ENCODE assay signal across 12 cellular contexts in genomic region chr11:65356394-65356972, GRCh38. TPM values are rescaled to one million over a fixed set of nuclear protein-coding genes. Genes with fewer than 3 reads are reported as not detected.
DNase-seq lines count a peak whose midpoint lies in the region; ATAC-seq and TF ChIP-seq lines count a peak whose summit lies in the region.
"Had no signal": no experiment of that assay in that cellular context is flagged by ENCODE, and none has a peak within 500 bp of the region (broad histone marks: within the 10 kb centered on the region; RNA-seq: fewer than 3 reads in every experiment).

No MANE protein-coding gene starts in this region.

- peaks cover 12% of the 10 kb centered on the region for H3K27me3 ChIP-seq in mammary epithelial cell (ENCODE audit: insufficient read depth, low read length)
- H3K27me3 ChIP-seq in thoracic aorta (replicated peaks; ENCODE audit: insufficient read depth): no peaks in the 10 kb centered on the region

- CTCF ChIA-PET in MCF 10A (lab: Yijun Ruan, JAX): interaction anchor here (0.8 to 1.2 kb wide), 2 partner anchors 26 to 27 kb away, joined by 3 read pairs; no protein-coding TSS in a partner anchor
- CTCF ChIA-PET in mammary epithelial cell (lab: Charles Lee; ENCODE audit: low non-redundant PET): interaction anchor here (0.7 kb wide), 1 partner anchor 115 kb away, joined by 4 read pairs; no protein-coding TSS in a partner anchor

- peaks cover 2% of the 10 kb centered on the region for H3K36me3 ChIP-seq in mammary epithelial cell (ENCODE audit: insufficient read depth, low read length)
- peaks cover 12% of the 10 kb centered on the region for H3K36me3 ChIP-seq in thoracic aorta

- intact Hi-C loops in MCF 10A (cut with micrococcal nuclease): no loop called here
- intact Hi-C loops in mammary epithelial cell (cut with micrococcal nuclease): no loop called here

- BruUV-seq in MCF 10A (replicated peaks; lab: Mats Ljungman, UMichigan) (no TSS peak), mammary epithelial cell (replicated peaks; lab: Mats Ljungman, UMichigan) (no TSS peak)

- H3K9ac ChIP-seq in mammary epithelial cell (ENCODE audit: insufficient read depth, low read length): no peak overlapping the region

- peaks cover 20% of the 10 kb centered on the region for H3K36me3 Mint-ChIP-seq in MCF 10A (ENCODE audit: insufficient read depth, unreplicated experiment)
- peaks cover 12% of the 10 kb centered on the region for H3K36me3 Mint-ChIP-seq in activated naive CD8-positive, alpha-beta T cell treated with anti-CD3 and anti-CD28 coated beads, Interleukin-2, amount 50 U/mL, for 24 hours (ENCODE audit: low read depth)
- peaks cover 7% of the 10 kb centered on the region for H3K36me3 Mint-ChIP-seq in mesothelial cell of epicardium

- H3K4me1 Mint-ChIP-seq in MCF 10A (ENCODE audit: insufficient read depth, unreplicated experiment): peaks cover 18% of the 10 kb centered on the region
- H3K4me1 Mint-ChIP-seq in activated naive CD8-positive, alpha-beta T cell treated with anti-CD3 and anti-CD28 coated beads, Interleukin-2, amount 50 U/mL, for 24 hours: peaks cover 11% of the 10 kb centered on the region
- peaks cover 17% of the 10 kb centered on the region for H3K4me1 Mint-ChIP-seq in mesothelial cell of epicardium

- POLR2A ChIA-PET in MCF 10A (lab: Yijun Ruan, JAX): interaction anchor here (0.5 to 1.8 kb wide), 4 partner anchors 7 to 150 kb away, joined by 3 to 4 read pairs (median 4); no protein-coding TSS in a partner anchor

- no peak overlapping the region for H2AFZ ChIP-seq in mammary epithelial cell (ENCODE audit: low read depth, low read length)

- H3K27ac Mint-ChIP-seq in MCF 10A (ENCODE audit: low read depth, unreplicated experiment) (no peak overlapping the region), mesothelial cell of epicardium (no peak overlapping the region)
- no peak overlapping the region for H3K27ac Mint-ChIP-seq in activated naive CD8-positive, alpha-beta T cell treated with anti-CD3 and anti-CD28 coated beads, Interleukin-2, amount 50 U/mL, for 24 hours

- dilution Hi-C loops in mammary epithelial cell (cut with HindIII; ENCODE audit: low sequenced_read_pairs): loop anchor here (5.0 to 10.0 kb wide), 2 partner anchors 34 to 562 kb away; no protein-coding TSS in a partner anchor

- H3K4me1 ChIP-seq in mammary epithelial cell (ENCODE audit: insufficient read depth, low read length) (peaks cover 15% of the 10 kb centered on the region), thoracic aorta (ENCODE audit: control insufficient read depth in 1 of 2, low read depth in 2 of 2) (peaks cover 18 to 24% of the 10 kb centered on the region in 2 donors)

- TF ChIP-seq CTCF in MCF 10A (IDR thresholded peaks at IDR 0.05; ENCODE audit: unreplicated experiment): no peak
- TF ChIP-seq CTCF in mammary epithelial cell (conservative IDR thresholded peaks at IDR 0.05 in 1 of 2, IDR thresholded peaks at IDR 0.05 in 1 of 2; ENCODE audit: extremely low read depth in 1 of 2, insufficient read depth in 1 of 2, low read depth in 1 of 2, low read length in 2 of 2): no peak
- no peak for TF ChIP-seq CTCF in mesothelial cell of epicardium (IDR thresholded peaks at IDR 0.05; ENCODE audit: unreplicated experiment)
- TF ChIP-seq CTCF in thoracic aorta (IDR thresholded peaks at IDR 0.05): no peak

- H3K79me2 ChIP-seq in mammary epithelial cell (ENCODE audit: insufficient read depth, low read length): no peaks in the 10 kb centered on the region

- H3K4me3 Mint-ChIP-seq in MCF 10A (ENCODE audit: unreplicated experiment) (peak overlapping the region; percentile 72), mesothelial cell of epicardium (peak overlapping the region; percentile 50)
- peak overlapping the region; percentile 65 for H3K4me3 Mint-ChIP-seq in activated naive CD8-positive, alpha-beta T cell treated with anti-CD3 and anti-CD28 coated beads, Interleukin-2, amount 50 U/mL, for 24 hours

- H3K9me3 ChIP-seq in mammary epithelial cell (replicated peaks; ENCODE audit: insufficient read depth, low read length): no peaks in the 10 kb centered on the region
- no peaks in the 10 kb centered on the region for H3K9me3 ChIP-seq in thoracic aorta
- H3K9me3 ChIP-seq: heart right ventricle, SJSA1 had no signal

- no peak overlapping the region for H3K4me2 ChIP-seq in mammary epithelial cell (ENCODE audit: insufficient read depth, low read depth, low read length)

- no peak for ATAC-seq in activated naive CD8-positive, alpha-beta T cell treated with anti-CD3 and anti-CD28 coated beads, Interleukin-2, amount 50 U/mL, for 24 hours
- no peak for ATAC-seq in thoracic aorta (ENCODE audit: insufficient number of reproducible peaks, low FRiP score, low read depth)
- no peak for ATAC-seq in HG02571 (IDR thresholded peaks at IDR 0.05; ENCODE audit: unreplicated experiment)
- ATAC-seq in GM18502 (IDR thresholded peaks at IDR 0.05; ENCODE audit: poor library complexity, unreplicated experiment): no peak

- no peak overlapping the region for H3K27ac ChIP-seq in mammary epithelial cell (ENCODE audit: insufficient read depth, low read depth, low read length)
- H3K27ac ChIP-seq in thoracic aorta: no peak overlapping the region
- H3K27ac ChIP-seq: SJSA1 had no signal

- DNase-seq in MCF 10A (ENCODE audit: unreplicated experiment) (no peak), mammary epithelial cell (no peak), mesothelial cell of epicardium (ENCODE audit: low spot score in 2 of 2, unreplicated experiment in 2 of 2) (no peak), thoracic aorta (ENCODE audit: low spot score) (no peak)
- no peak for DNase-seq in activated naive CD8-positive, alpha-beta T cell treated with anti-CD3 and anti-CD28 coated beads, Interleukin-2, amount 50 U/mL, for 24 hours
- DNase-seq in NK-92 treated with Interleukin-12 subunit alpha and Interleukin-12 subunit beta, amount 100 ng/mL, for 24 hours (lab: John Stamatoyannopoulos, UW): no peak
- DNase-seq: AML-193; stimulated activated CD4-positive, alpha-beta T cell treated with anti-CD3 and anti-CD28 coated beads, Interleukin-1b, Interleukin-23, amount 100 ng/mL, for 48 hours had no signal

- H4K20me1 ChIP-seq in mammary epithelial cell (ENCODE audit: insufficient read depth, low read length): no peaks in the 10 kb centered on the region

- H3K27me3 Mint-ChIP-seq in MCF 10A (ENCODE audit: insufficient read depth, unreplicated experiment): no peaks in the 10 kb centered on the region
- no peaks in the 10 kb centered on the region for H3K27me3 Mint-ChIP-seq in activated naive CD8-positive, alpha-beta T cell treated with anti-CD3 and anti-CD28 coated beads, Interleukin-2, amount 50 U/mL, for 24 hours
- H3K27me3 Mint-ChIP-seq in mesothelial cell of epicardium (ENCODE audit: low read depth): peaks cover 24% of the 10 kb centered on the region

- whole genome bisulfite sequencing in mammary epithelial cell (ENCODE audit: low coverage, missing lambda C conversion rate): 37% methylated on average over 15 of the region's 30 CpGs

- in situ Hi-C loops in mammary epithelial cell (cut with MboI; ENCODE audit: low sequenced_read_pairs in 2 of 2): no loop called here

- H3K4me3 ChIP-seq in mammary epithelial cell (replicated peaks in 1 of 3; ENCODE audit: insufficient read depth in 1 of 3, low read depth in 2 of 3, low read length in 3 of 3): no peak overlapping the region
- H3K4me3 ChIP-seq in thoracic aorta: peak overlapping the region; percentile 72
- H3K4me3 ChIP-seq: SJSA1 had no signal

- no peaks in the 10 kb centered on the region for H3K9me3 Mint-ChIP-seq in MCF 10A (ENCODE audit: unreplicated experiment)
- H3K9me3 Mint-ChIP-seq in activated naive CD8-positive, alpha-beta T cell treated with anti-CD3 and anti-CD28 coated beads, Interleukin-2, amount 50 U/mL, for 24 hours: no peaks in the 10 kb centered on the region
- no peaks in the 10 kb centered on the region for H3K9me3 Mint-ChIP-seq in mesothelial cell of epicardium

RNA-seq across cellular contexts. Expression of gene TIGD3, which starts 1.9 kb away (rescaled TPM):
- total RNA-seq in MCF 10A (2022) (0.14 TPM in 1 of 2 replicates, not detected in the other), mammary epithelial cell (not detected), mesothelial cell of epicardium (0.49 to 0.75 TPM (median 0.60 TPM) in 3 replicates), thoracic aorta (not detected)
- polyA plus RNA-seq in mammary epithelial cell: 0.03 TPM
- not detected for polyA minus RNA-seq in mammary epithelial cell
- total RNA-seq: SJSA1 had no signal

RNA-seq across cellular contexts. Expression of gene DPF2, which starts 22.8 kb away (rescaled TPM):
- 83.9 and 86.6 TPM in 2 replicates for total RNA-seq in MCF 10A (2022)
- 10 to 100 TPM; 31.0 to 54.6 TPM for total RNA-seq in mammary epithelial cell
- 32.7 TPM for polyA plus RNA-seq in mammary epithelial cell
- 80.0 TPM for polyA minus RNA-seq in mammary epithelial cell
- total RNA-seq in mesothelial cell of epicardium: 80.1 to 85.3 TPM (median 81.3 TPM) in 3 replicates
- 10 to 100 TPM; 33.3 to 49.4 TPM for total RNA-seq in thoracic aorta

RNA-seq across cellular contexts. Expression of gene SLC25A45, which starts 26.0 kb away (rescaled TPM):
- total RNA-seq in MCF 10A (2022) (3.9 and 4.9 TPM in 2 replicates), mammary epithelial cell (1 to 10 TPM in 1 of 2 donors, under 1 TPM in 1; 0.50 to 2.4 TPM), mesothelial cell of epicardium (3.9 to 4.7 TPM (median 4.7 TPM) in 3 replicates), thoracic aorta (10 to 100 TPM; 19.0 to 26.7 TPM)
- polyA plus RNA-seq in mammary epithelial cell: 0.28 TPM
- 2.0 TPM for polyA minus RNA-seq in mammary epithelial cell

RNA-seq across cellular contexts. Expression of gene FRMD8, which starts 30.0 kb away (rescaled TPM):
- 18.9 and 21.7 TPM in 2 replicates for total RNA-seq in MCF 10A (2022)
- total RNA-seq in mammary epithelial cell: 10 to 100 TPM; 43.4 to 74.8 TPM
- 34.0 TPM for polyA plus RNA-seq in mammary epithelial cell
- 43.2 TPM for polyA minus RNA-seq in mammary epithelial cell
- total RNA-seq in mesothelial cell of epicardium: 23.5 to 26.4 TPM (median 25.0 TPM) in 3 replicates
- 10 to 100 TPM; 45.2 to 45.9 TPM for total RNA-seq in thoracic aorta

RNA-seq across cellular contexts. Expression of gene CDC42EP2, which starts 41.8 kb away (rescaled TPM):
- total RNA-seq in MCF 10A (2022) (24.5 and 35.0 TPM in 2 replicates), mammary epithelial cell (10 to 100 TPM in 1 of 2 donors, 1 to 10 TPM in 1; 6.8 to 24.8 TPM), mesothelial cell of epicardium (10.9 to 12.3 TPM (median 11.7 TPM) in 3 replicates), thoracic aorta (10 to 100 TPM in 1 of 2 donors, 1 to 10 TPM in 1; 8.5 to 18.7 TPM)
- 21.8 TPM for polyA plus RNA-seq in mammary epithelial cell
- polyA minus RNA-seq in mammary epithelial cell: 41.6 TPM
